8 cellular contexts compared by ENCODE assay signal in genomic region chr10:68327889-68328786, GRCh38. TPM values are rescaled to one million over a fixed set of nuclear protein-coding genes. Genes with fewer than 3 reads are reported as not detected.
DNase-seq lines count a peak whose midpoint lies in the region; ATAC-seq and TF ChIP-seq lines count a peak whose summit lies in the region.

No MANE protein-coding gene starts in this region.

- H3K9me3 ChIP-seq in colonic mucosa (no peaks in the 10 kb centered on the region), aorta (ENCODE audit: control insufficient read depth, low read length) (no peaks in the 10 kb centered on the region)

- peak overlapping the region; percentile 92 for H3K27ac Mint-ChIP-seq in mesothelial cell of epicardium

- peak overlapping the region in 1 of 2 donors; percentile 70 for H3K9ac ChIP-seq in colonic mucosa (ENCODE audit: low read depth in 2 of 2, low read length in 2 of 2)

- H3K4me1 Mint-ChIP-seq in mesothelial cell of epicardium: peaks cover 24% of the 10 kb centered on the region

- no peaks in the 10 kb centered on the region for H3K36me3 ChIP-seq in colonic mucosa
- no peaks in the 10 kb centered on the region for H3K36me3 ChIP-seq in aorta (ENCODE audit: control insufficient read depth in 1 of 2, insufficient read depth in 2 of 2, low read length in 1 of 2)

- H3K4me3 Mint-ChIP-seq in mesothelial cell of epicardium: peak overlapping the region; percentile 32

- no peaks in the 10 kb centered on the region for H3K4me1 ChIP-seq in colonic mucosa
- no peaks in the 10 kb centered on the region for H3K4me1 ChIP-seq in aorta (ENCODE audit: control insufficient read depth in 1 of 2, insufficient read depth in 2 of 2, low read length in 2 of 2)

- TF ChIP-seq CTCF in colonic mucosa (IDR thresholded peaks at IDR 0.05) (no peak), mesothelial cell of epicardium (IDR thresholded peaks at IDR 0.05; ENCODE audit: unreplicated experiment) (no peak)

- no peak for ATAC-seq in aorta (ENCODE audit: low FRiP score)

- no peaks in the 10 kb centered on the region for H3K27me3 Mint-ChIP-seq in mesothelial cell of epicardium (ENCODE audit: low read depth)

- no peaks in the 10 kb centered on the region for H3K9me3 Mint-ChIP-seq in mesothelial cell of epicardium

- H3K27ac ChIP-seq in colonic mucosa: peak overlapping the region; percentile 77
- no peak overlapping the region for H3K27ac ChIP-seq in aorta (ENCODE audit: low read depth in 1 of 2, low read length in 2 of 2)

- intact Hi-C loops in colonic mucosa (cut with DNase I): no loop called here
- intact Hi-C loops in aorta (cut with DNase I): no loop called here

- 54 to 56% methylated on average over 4 of the region's 4 CpGs for WGBS in aorta, 2 donors

- DNase-seq in AG08395 (ENCODE audit: low spot score) (peak; percentile 79), H4 (ENCODE audit: low spot score) (peak; percentile 78), OCI-M2 (lab: John Stamatoyannopoulos, UW; ENCODE audit: unreplicated experiment) (peak; percentile 15), colonic mucosa (no peak), mesothelial cell of epicardium (ENCODE audit: low spot score in 2 of 2, unreplicated experiment in 2 of 2) (no peak), aorta (no peak)
- DNase-seq in stimulated activated CD4-positive, alpha-beta T cell treated with anti-CD3 and anti-CD28 coated beads, Interleukin-15, amount 100 ng/mL, for 24 hours: no peak
- no peak for DNase-seq in stimulated activated CD4-positive, alpha-beta T cell treated with anti-CD3 and anti-CD28 coated beads, Interleukin-2, amount 100 ng/mL, for 24 hours

- no peaks in the 10 kb centered on the region for H3K36me3 Mint-ChIP-seq in mesothelial cell of epicardium

- H3K4me3 ChIP-seq in colonic mucosa (no peak overlapping the region), aorta (ENCODE audit: low read length in 2 of 2) (no peak overlapping the region)

- H3K27me3 ChIP-seq in colonic mucosa (no peaks in the 10 kb centered on the region), aorta (ENCODE audit: control insufficient read depth in 1 of 2, insufficient read depth in 2 of 2, low read length in 1 of 2) (no peaks in the 10 kb centered on the region)

RNA-seq across cellular contexts. Expression of gene HNRNPH3, which starts 3.7 kb away (rescaled TPM):
- total RNA-seq in H4 (2014; rRNA removed; shearing (Covaris generic)): 15.1 and 21.1 TPM in 2 replicates
- total RNA-seq in colonic mucosa: 100 to 1,000 TPM in 1 of 2 donors, 10 to 100 TPM in 1; 74.4 to 130 TPM
- total RNA-seq in mesothelial cell of epicardium: 164 to 172 TPM (median 165 TPM) in 3 replicates
- 100 to 1,000 TPM; 106 to 121 TPM for total RNA-seq in aorta
- polyA plus RNA-seq in aorta: 100 to 1,000 TPM; 135 to 200 TPM

RNA-seq across cellular contexts. Expression of gene PBLD, which starts 4.6 kb away (rescaled TPM):
- total RNA-seq in H4 (2014; rRNA removed; shearing (Covaris generic)): 2.3 and 3.1 TPM in 2 replicates
- total RNA-seq in colonic mucosa (10 to 100 TPM; 20.9 to 78.2 TPM), mesothelial cell of epicardium (9.3 to 9.8 TPM (median 9.7 TPM) in 3 replicates), aorta (1 to 10 TPM; 6.8 to 7.7 TPM)
- polyA plus RNA-seq in aorta: 10 to 100 TPM in 1 of 2 donors, 1 to 10 TPM in 1; 5.8 to 36.8 TPM

Comparison
In these comparisons a context has a peak if more than half of its experiments do, and no peak if none do; other contexts are left out.
1. DNase-seq: peak in AG08395 (single experiment), H4 (single experiment) and OCI-M2 (single experiment); none in colonic mucosa (single experiment), mesothelial cell of epicardium (0 of 2), stimulated activated CD4-positive, alpha-beta T cell treated with anti-CD3 and anti-CD28 coated beads, Interleukin-15, amount 100 ng/mL, for 24 hours (single experiment), stimulated activated CD4-positive, alpha-beta T cell treated with anti-CD3 and anti-CD28 coated beads, Interleukin-2, amount 100 ng/mL, for 24 hours (0 of 2) and aorta (0 of 2).